22 cellular contexts compared by ENCODE assay signal in genomic region chr1:211952299-211952698, GRCh38.
"Had no signal": no experiment of that assay in that cellular context is flagged by ENCODE, and none has a peak within 500 bp of the region (broad histone marks: within the 10 kb centered on the region; RNA-seq: fewer than 3 reads in every experiment).

No MANE protein-coding gene starts in this region.

- H3K27me3 ChIP-seq: brain microvascular endothelial cell, esophagus squamous epithelium, spleen, suprapubic skin, transverse colon had no signal

- ATAC-seq: activated T-cell treated with anti-CD3 and anti-CD28 coated beads, Interleukin-2, amount 50 U/mL, for 4 hours; lower lobe of right lung; right cardiac atrium had no signal

- FAIRE-seq: frontal cortex, kidney, urothelium cell line had no signal

- DNase-seq: activated CD4-positive, alpha-beta T cell treated with anti-CD3 and anti-CD28 coated beads, Interleukin-2, amount 10 ng/mL, durations not matched to agents 7 days and 5 days; activated CD4-positive, CD25-positive, alpha-beta regulatory T cell treated with anti-CD3 and anti-CD28 coated beads, Interleukin-2, amount 50 U/mL, for 72 hours; activated CD8-positive, alpha-beta T cell treated with anti-CD3 and anti-CD28 coated beads for 36 hours; activated gamma-delta T cell treated with Interleukin-2 at 50 U/mL for 16 hours; activated naive CD4-positive, alpha-beta T cell treated with anti-CD3 and anti-CD28 coated beads, Interleukin-2, amount 50 U/mL, for 16 hours; activated T-cell treated with anti-CD3 and anti-CD28 coated beads, Interleukin-2, amount 50 U/mL, for 4 hours; amniotic stem cell; caudate nucleus; effector CD4-positive, alpha-beta T cell; esophagus squamous epithelium; kidney; lower lobe of right lung; mesendoderm; right cardiac atrium; spleen; stimulated activated naive CD4-positive, alpha-beta T cell; T-helper 9 cell; transverse colon had no signal

- H3K9me3 ChIP-seq: esophagus squamous epithelium, lower lobe of right lung, spleen, suprapubic skin, transverse colon had no signal

- H3K4me3 ChIP-seq: esophagus squamous epithelium, lower lobe of right lung, spleen, suprapubic skin, transverse colon had no signal

- H3K27ac ChIP-seq: brain microvascular endothelial cell, lower lobe of right lung, spleen, suprapubic skin, transverse colon had no signal

- H3K4me1 ChIP-seq: lower lobe of right lung, suprapubic skin had no signal

- H3K36me3 ChIP-seq: transverse colon had no signal
